In genomic region chr5:14809369-14810144, GRCh38 we compare ENCODE assay signal across 8 cellular contexts.
DNase-seq lines count a peak whose midpoint lies in the region; ATAC-seq, FAIRE-seq and TF ChIP-seq lines count a peak whose summit lies in the region.

No MANE protein-coding gene starts in this region.

- 92% methylated on average over 10 of the region's 10 CpGs for WGBS in hepatocyte (ENCODE audit: low lambda C conversion rate, missing lambda C conversion rate)

- H3K4me3 Mint-ChIP-seq in activated T-cell treated with anti-CD3 and anti-CD28 coated beads, Interleukin-2, amount 50 U/mL, for 24 hours = peak overlapping the region; percentile 68

- TF ChIP-seq CTCF in foreskin fibroblast (IDR thresholded peaks at IDR 0.05; ENCODE audit: low read depth, low read length) (no peak), hepatocyte (IDR thresholded peaks at IDR 0.05; ENCODE audit: poor library complexity) (no peak)

- H3K9me2 ChIP-seq in hepatocyte (replicated peaks; ENCODE audit: insufficient read depth) = no peaks in the 10 kb centered on the region

- no peaks in the 10 kb centered on the region for H3K36me3 ChIP-seq in hepatocyte (replicated peaks; ENCODE audit: insufficient read depth, low read depth)

- no peaks in the 10 kb centered on the region for H3K27me3 ChIP-seq in hepatocyte

- H3K27ac ChIP-seq in hepatocyte = no peak overlapping the region

- peak; percentile 99 for ATAC-seq in HG02852 (IDR thresholded peaks at IDR 0.05; ENCODE audit: unreplicated experiment)

- peak; percentile 38 for DNase-seq in GM12891 (ENCODE audit: insufficient read length, low spot score)
- DNase-seq in OCI-M1 (lab: John Stamatoyannopoulos, UW) = peak; percentile 21
- DNase-seq in activated T-cell treated with anti-CD3 and anti-CD28 coated beads, Interleukin-2, amount 50 U/mL, for 24 hours = peak; percentile 76
- peak; percentile 95 to 96 for DNase-seq in foreskin fibroblast
- peak; percentile 83 for DNase-seq in renal cortical epithelial cell (ENCODE audit: low read depth)
- no peak for DNase-seq in NCI-H1436 treated with DMSO at 0.1 percent for 48 hours (lab: John Stamatoyannopoulos, UW)
- no peak for DNase-seq in hepatocyte (ENCODE audit: low spot score)

- H3K27ac Mint-ChIP-seq in activated T-cell treated with anti-CD3 and anti-CD28 coated beads, Interleukin-2, amount 50 U/mL, for 24 hours = peak overlapping the region; percentile 89

- H3K4me3 ChIP-seq in foreskin fibroblast (ENCODE audit: low read depth in 1 of 2, low read length in 2 of 2) (peak overlapping the region in 1 of 2 donors; percentile 9), hepatocyte (no peak overlapping the region)

- H3K9me3 Mint-ChIP-seq in activated T-cell treated with anti-CD3 and anti-CD28 coated beads, Interleukin-2, amount 50 U/mL, for 24 hours = no peaks in the 10 kb centered on the region

- H3K4me1 Mint-ChIP-seq in activated T-cell treated with anti-CD3 and anti-CD28 coated beads, Interleukin-2, amount 50 U/mL, for 24 hours (ENCODE audit: low read depth) = peaks cover 60% of the 10 kb centered on the region

- H3K79me2 ChIP-seq in hepatocyte = no peaks in the 10 kb centered on the region

- no peak overlapping the region for H3K4me2 ChIP-seq in hepatocyte

- peak; percentile 31; the same call in 1 of the 2 replicates for TF ChIP-seq POLR2A in GM12891 (IDR thresholded peaks at IDR 0.05; ENCODE audit: low read depth, low read length)

- no peaks in the 10 kb centered on the region for H3K4me1 ChIP-seq in hepatocyte (ENCODE audit: insufficient read depth)

- no peaks in the 10 kb centered on the region for H3K27me3 Mint-ChIP-seq in activated T-cell treated with anti-CD3 and anti-CD28 coated beads, Interleukin-2, amount 50 U/mL, for 24 hours

- H2AFZ ChIP-seq in hepatocyte = no peak overlapping the region

- no peaks in the 10 kb centered on the region for H4K20me1 ChIP-seq in hepatocyte (ENCODE audit: insufficient read depth, poor library complexity, severe bottlenecking)

- H3K36me3 Mint-ChIP-seq in activated T-cell treated with anti-CD3 and anti-CD28 coated beads, Interleukin-2, amount 50 U/mL, for 24 hours (ENCODE audit: low read depth) = peaks cover 32% of the 10 kb centered on the region

- H3K9me3 ChIP-seq in hepatocyte (ENCODE audit: low read depth) = no peaks in the 10 kb centered on the region

- FAIRE-seq in GM12891 (lab: Jason Lieb, UNC) = peak; percentile 90

TF ChIP-seq in GM12891, 5 proteins besides CTCF, POLR2A, EP300 and RAD21:
- TF ChIP-seq PAX5 (IDR thresholded peaks at IDR 0.05; ENCODE audit: insufficient read depth, low read length, severe bottlenecking) = peak; percentile 3
- peak; percentile 76 for TF ChIP-seq POU2F2 (IDR thresholded peaks at IDR 0.05; ENCODE audit: low read depth, low read length)
- peak; percentile 95 for TF ChIP-seq SPI1 (IDR thresholded peaks at IDR 0.05; ENCODE audit: low read depth, low read length)
- TF ChIP-seq POLR2AphosphoS5 (IDR thresholded peaks at IDR 0.05; ENCODE audit: low read depth, low read length) = no peak

Comparison
In these comparisons a context has a peak if more than half of its experiments do, and no peak if none do; other contexts are left out.
1. DNase-seq: peak in GM12891 (single experiment), OCI-M1 (single experiment), activated T-cell treated with anti-CD3 and anti-CD28 coated beads, Interleukin-2, amount 50 U/mL, for 24 hours (single experiment), foreskin fibroblast (2 of 2) and renal cortical epithelial cell (single experiment); none in NCI-H1436 treated with DMSO at 0.1 percent for 48 hours (single experiment) and hepatocyte (single experiment).